32 cellular contexts compared by ENCODE assay signal in genomic region chr2:65744801-65745200, GRCh38.
"Had no signal": no experiment of that assay in that cellular context is flagged by ENCODE, and none has a peak within 500 bp of the region (broad histone marks: within the 10 kb centered on the region; RNA-seq: fewer than 3 reads in every experiment).

No MANE protein-coding gene starts in this region.

- H3K27ac Mint-ChIP-seq: activated CD4-positive, alpha-beta memory T cell treated with anti-CD3 and anti-CD28 coated beads, Interleukin-2, amount 10 ng/mL, durations not matched to agents 7 days and 5 days; activated CD4-positive, alpha-beta T cell treated with anti-CD3 and anti-CD28 coated beads, Interleukin-2, amount 10 ng/mL, durations not matched to agents 7 days and 5 days; activated naive CD4-positive, alpha-beta T cell treated with anti-CD3 and anti-CD28 coated beads for 36 hours; activated naive CD4-positive, alpha-beta T cell treated with anti-CD3 and anti-CD28 coated beads, Interleukin-2, amount 50 U/mL, for 24 hours; activated naive CD8-positive, alpha-beta T cell treated with anti-CD3 and anti-CD28 coated beads for 36 hours; activated naive CD8-positive, alpha-beta T cell treated with anti-CD3 and anti-CD28 coated beads, Interleukin-2, amount 50 U/mL, for 24 hours; activated T-helper 1 cell treated with anti-CD3 and anti-CD28 coated beads, Interleukin-12 subunit alpha, Interleukin-12 subunit beta, Interleukin-2, Interleukin-4 antibody, amounts not matched to agents 30 ng/mL and 10 ng/mL and 1 ng/mL, durations not matched to agents 14 hours and 24 hours and 36 hours; activated T-helper 2 cell treated with anti-CD3 and anti-CD28 coated beads, Interferon-gamma antibody, Interleukin-2, Interleukin-4, amounts not matched to agents 10 μg/mL and 5 μg/mL and 100 μg/mL, durations not matched to agents 14 hours and 24 hours and 36 hours; T-helper 17 cell; T-helper 2 cell treated with Interferon-gamma antibody and Interleukin-4, amounts not matched to agents 5 μg/mL and 100 μg/mL, for 36 hours had no signal

- H3K27me3 ChIP-seq: adrenal gland, body of pancreas, colonic mucosa, esophagus squamous epithelium, gastroesophageal sphincter had no signal

- H3K27me3 Mint-ChIP-seq: activated CD4-positive, alpha-beta memory T cell treated with anti-CD3 and anti-CD28 coated beads, Interleukin-2, amount 10 ng/mL, durations not matched to agents 7 days and 5 days had no signal

- H3K4me1 ChIP-seq: adrenal gland, body of pancreas, colonic mucosa, esophagus squamous epithelium, gastroesophageal sphincter had no signal

- H3K9me3 ChIP-seq: adrenal gland, body of pancreas, colonic mucosa, esophagus squamous epithelium, gastroesophageal sphincter, heart right ventricle had no signal

- H3K9me3 Mint-ChIP-seq: activated CD4-positive, alpha-beta memory T cell treated with anti-CD3 and anti-CD28 coated beads, Interleukin-2, amount 10 ng/mL, durations not matched to agents 7 days and 5 days; activated CD4-positive, alpha-beta T cell treated with anti-CD3 and anti-CD28 coated beads, Interleukin-2, amount 10 ng/mL, durations not matched to agents 7 days and 5 days; activated naive CD4-positive, alpha-beta T cell treated with anti-CD3 and anti-CD28 coated beads for 36 hours; activated naive CD8-positive, alpha-beta T cell treated with anti-CD3 and anti-CD28 coated beads, Interleukin-2, amount 50 U/mL, for 24 hours; activated T-cell treated with anti-CD3 and anti-CD28 coated beads, Interleukin-2, amount 50 U/mL, for 4 hours; activated T-helper 1 cell treated with anti-CD3 and anti-CD28 coated beads, Interleukin-12 subunit alpha, Interleukin-12 subunit beta, Interleukin-2, Interleukin-4 antibody, amounts not matched to agents 30 ng/mL and 10 ng/mL and 1 ng/mL, durations not matched to agents 14 hours and 24 hours and 36 hours; activated T-helper 2 cell treated with anti-CD3 and anti-CD28 coated beads, Interferon-gamma antibody, Interleukin-2, Interleukin-4, amounts not matched to agents 10 μg/mL and 5 μg/mL and 100 μg/mL, durations not matched to agents 14 hours and 24 hours and 36 hours; T-helper 2 cell treated with Interferon-gamma antibody and Interleukin-4, amounts not matched to agents 5 μg/mL and 100 μg/mL, for 36 hours had no signal

- H3K4me3 Mint-ChIP-seq: activated CD4-positive, alpha-beta memory T cell treated with anti-CD3 and anti-CD28 coated beads, Interleukin-2, amount 10 ng/mL, durations not matched to agents 7 days and 5 days; activated CD4-positive, alpha-beta T cell treated with anti-CD3 and anti-CD28 coated beads, Interleukin-2, amount 10 ng/mL, durations not matched to agents 7 days and 5 days; activated naive CD4-positive, alpha-beta T cell treated with anti-CD3 and anti-CD28 coated beads for 36 hours; activated naive CD4-positive, alpha-beta T cell treated with anti-CD3 and anti-CD28 coated beads, Interleukin-2, amount 50 U/mL, for 24 hours; activated naive CD8-positive, alpha-beta T cell treated with anti-CD3 and anti-CD28 coated beads for 36 hours; activated naive CD8-positive, alpha-beta T cell treated with anti-CD3 and anti-CD28 coated beads, Interleukin-2, amount 50 U/mL, for 24 hours; activated T-cell treated with anti-CD3 and anti-CD28 coated beads, Interleukin-2, amount 50 U/mL, for 4 hours; activated T-helper 1 cell treated with anti-CD3 and anti-CD28 coated beads, Interleukin-12 subunit alpha, Interleukin-12 subunit beta, Interleukin-2, Interleukin-4 antibody, amounts not matched to agents 30 ng/mL and 10 ng/mL and 1 ng/mL, durations not matched to agents 14 hours and 24 hours and 36 hours; T-helper 17 cell; T-helper 2 cell treated with Interferon-gamma antibody and Interleukin-4, amounts not matched to agents 5 μg/mL and 100 μg/mL, for 36 hours had no signal

- H3K36me3 ChIP-seq: adrenal gland, colonic mucosa, esophagus squamous epithelium, gastroesophageal sphincter, heart right ventricle, WERI-Rb-1 had no signal

- H3K4me1 Mint-ChIP-seq: activated CD4-positive, alpha-beta memory T cell treated with anti-CD3 and anti-CD28 coated beads, Interleukin-2, amount 10 ng/mL, durations not matched to agents 7 days and 5 days; activated CD4-positive, alpha-beta T cell treated with anti-CD3 and anti-CD28 coated beads, Interleukin-2, amount 10 ng/mL, durations not matched to agents 7 days and 5 days; activated naive CD4-positive, alpha-beta T cell treated with anti-CD3 and anti-CD28 coated beads, Interleukin-2, amount 50 U/mL, for 24 hours; activated naive CD8-positive, alpha-beta T cell treated with anti-CD3 and anti-CD28 coated beads for 36 hours; activated naive CD8-positive, alpha-beta T cell treated with anti-CD3 and anti-CD28 coated beads, Interleukin-2, amount 50 U/mL, for 24 hours; T-helper 17 cell had no signal

- DNase-seq: activated CD4-positive, alpha-beta memory T cell treated with anti-CD3 and anti-CD28 coated beads, Interleukin-2, amount 10 ng/mL, durations not matched to agents 7 days and 5 days; activated CD4-positive, alpha-beta T cell treated with anti-CD3 and anti-CD28 coated beads for 4 hours; activated CD4-positive, alpha-beta T cell treated with anti-CD3 and anti-CD28 coated beads, Interleukin-2, amount 10 ng/mL, durations not matched to agents 7 days and 5 days; activated CD4-positive, alpha-beta T cell treated with anti-CD3 and anti-CD28 coated beads, Interleukin-2, amount 50 U/mL, for 4 hours; activated CD4-positive, CD25-positive, alpha-beta regulatory T cell; activated CD4-positive, CD25-positive, alpha-beta regulatory T cell treated with anti-CD3 and anti-CD28 coated beads, Interleukin-2, amount 50 U/mL, for 72 hours; activated effector memory CD4-positive, alpha-beta T cell treated with anti-CD3 and anti-CD28 coated beads, Interleukin-2, amount 50 U/mL, for 16 hours; activated naive CD4-positive, alpha-beta T cell treated with anti-CD3 and anti-CD28 coated beads for 36 hours; activated naive CD8-positive, alpha-beta T cell treated with anti-CD3 and anti-CD28 coated beads for 36 hours; activated naive CD8-positive, alpha-beta T cell treated with anti-CD3 and anti-CD28 coated beads, Interleukin-2, amount 50 U/mL, for 24 hours; activated T-cell treated with anti-CD3 and anti-CD28 coated beads, Interleukin-2, amount 50 U/mL, for 4 hours; adrenal gland; amygdala; aorta; body of pancreas; central memory CD4-positive, alpha-beta T cell; cerebellar nuclear complex; colonic mucosa; effector CD8-positive, alpha-beta T cell; esophagus squamous epithelium; foreskin melanocyte; heart right ventricle; T-helper 1 cell; T-helper 17 cell; T1000; WERI-Rb-1 had no signal

- ATAC-seq: activated naive CD8-positive, alpha-beta T cell treated with anti-CD3 and anti-CD28 coated beads, Interleukin-2, amount 50 U/mL, for 24 hours; activated T-cell treated with anti-CD3 and anti-CD28 coated beads, Interleukin-2, amount 50 U/mL, for 4 hours; body of pancreas; gastroesophageal sphincter; heart right ventricle; T-helper 17 cell had no signal

- H3K4me3 ChIP-seq: adrenal gland, body of pancreas, colonic mucosa, esophagus squamous epithelium, gastroesophageal sphincter, heart right ventricle had no signal

- H3K27ac ChIP-seq: adrenal gland, body of pancreas, colonic mucosa, epithelial cell of prostate, esophagus squamous epithelium, gastroesophageal sphincter, heart right ventricle, WERI-Rb-1 had no signal

- H3K36me3 Mint-ChIP-seq: activated naive CD4-positive, alpha-beta T cell treated with anti-CD3 and anti-CD28 coated beads, Interleukin-2, amount 50 U/mL, for 24 hours; activated naive CD8-positive, alpha-beta T cell treated with anti-CD3 and anti-CD28 coated beads for 36 hours had no signal
